In genomic region chr9:37408933-37409710, GRCh38 we compare ENCODE assay signal across 8 cellular contexts. TPM values are rescaled to one million over a fixed set of nuclear protein-coding genes. Genes with fewer than 3 reads are reported as not detected.
DNase-seq lines count a peak whose midpoint lies in the region; ATAC-seq and TF ChIP-seq lines count a peak whose summit lies in the region.

No MANE protein-coding gene starts in this region.

- H3K9me3 Mint-ChIP-seq in activated naive CD4-positive, alpha-beta T cell treated with anti-CD3 and anti-CD28 coated beads, Interleukin-2, amount 10 ng/mL, durations not matched to agents 7 days and 5 days = no peaks in the 10 kb centered on the region
- no peaks in the 10 kb centered on the region for H3K9me3 Mint-ChIP-seq in stimulated activated effector memory CD8-positive, alpha-beta T cell treated with anti-CD3 and anti-CD28 coated beads, Interleukin-12 subunit alpha, Interleukin-12 subunit beta, amount 100 ng/mL, for 72 hours

- no peak overlapping the region for H3K4me3 Mint-ChIP-seq in activated naive CD4-positive, alpha-beta T cell treated with anti-CD3 and anti-CD28 coated beads, Interleukin-2, amount 10 ng/mL, durations not matched to agents 7 days and 5 days
- H3K4me3 Mint-ChIP-seq in stimulated activated effector memory CD8-positive, alpha-beta T cell treated with anti-CD3 and anti-CD28 coated beads, Interleukin-12 subunit alpha, Interleukin-12 subunit beta, amount 100 ng/mL, for 72 hours = peak overlapping the region; percentile 34

- ATAC-seq in GM21526 (IDR thresholded peaks at IDR 0.05; ENCODE audit: low FRiP score, unreplicated experiment) = peak; percentile 89
- peak; percentile 94 for ATAC-seq in stimulated activated effector memory CD8-positive, alpha-beta T cell treated with anti-CD3 and anti-CD28 coated beads, Interleukin-12 subunit alpha, Interleukin-12 subunit beta, amount 100 ng/mL, for 72 hours

- H3K4me1 Mint-ChIP-seq in activated naive CD4-positive, alpha-beta T cell treated with anti-CD3 and anti-CD28 coated beads, Interleukin-2, amount 10 ng/mL, durations not matched to agents 7 days and 5 days = peaks cover 7% of the 10 kb centered on the region
- H3K4me1 Mint-ChIP-seq in stimulated activated effector memory CD8-positive, alpha-beta T cell treated with anti-CD3 and anti-CD28 coated beads, Interleukin-12 subunit alpha, Interleukin-12 subunit beta, amount 100 ng/mL, for 72 hours = peaks cover 40% of the 10 kb centered on the region

- CTCF ChIA-PET in activated naive CD4-positive, alpha-beta T cell treated with anti-CD3 and anti-CD28 coated beads, Interleukin-2, amount 10 ng/mL, durations not matched to agents 7 days and 5 days (lab: Charles Lee) = interaction anchor here (0.7 kb wide), 1 partner anchor 182 kb away, joined by 3 read pairs; no protein-coding TSS in a partner anchor

- H3K9ac ChIP-seq in MM.1S (ENCODE audit: low read length) = no peak overlapping the region

- H3K4me1 ChIP-seq in DOHH2 (ENCODE audit: control insufficient read depth, low read length) = peaks cover 94% of the 10 kb centered on the region
- peaks cover 16% of the 10 kb centered on the region for H3K4me1 ChIP-seq in MM.1S (ENCODE audit: low read length)
- peaks cover 0 to 11% of the 10 kb centered on the region in 2 donors for H3K4me1 ChIP-seq in right atrium auricular region

- H3F3A ChIP-seq in DOHH2 (ENCODE audit: control insufficient read depth, insufficient read depth) = peaks cover 64% of the 10 kb centered on the region
- H3F3A ChIP-seq in MM.1S (ENCODE audit: insufficient read depth, low read length) = peaks cover 14% of the 10 kb centered on the region

- H3K27me3 Mint-ChIP-seq in activated naive CD4-positive, alpha-beta T cell treated with anti-CD3 and anti-CD28 coated beads, Interleukin-2, amount 10 ng/mL, durations not matched to agents 7 days and 5 days = peaks cover 8% of the 10 kb centered on the region

- H2AFZ ChIP-seq in MM.1S (ENCODE audit: low read length) = peak overlapping the region; percentile 31; the same call in 1 of the 2 replicates

- H3K9me3 ChIP-seq in DOHH2 (ENCODE audit: control insufficient read depth, insufficient read depth, low read length) = no peaks in the 10 kb centered on the region
- no peaks in the 10 kb centered on the region for H3K9me3 ChIP-seq in MM.1S (replicated peaks; ENCODE audit: insufficient read depth, low read length)
- no peaks in the 10 kb centered on the region for H3K9me3 ChIP-seq in right atrium auricular region

- peak; percentile 99 for DNase-seq in MM.1S
- peak; percentile 26 for DNase-seq in activated naive CD4-positive, alpha-beta T cell treated with anti-CD3 and anti-CD28 coated beads, Interleukin-2, amount 10 ng/mL, durations not matched to agents 7 days and 5 days
- DNase-seq in stimulated activated effector memory CD8-positive, alpha-beta T cell treated with anti-CD3 and anti-CD28 coated beads, Interleukin-12 subunit alpha, Interleukin-12 subunit beta, amount 100 ng/mL, for 72 hours (ENCODE audit: low spot score in 2 of 2) = peak; percentile 57 to 90
- no peak for DNase-seq in right atrium auricular region (ENCODE audit: low spot score)
- no peak for DNase-seq in NCI-H510A treated with DMSO at 0.1 percent for 48 hours (lab: John Stamatoyannopoulos, UW)
- no peak for DNase-seq in SW480 (ENCODE audit: low spot score)

- H3K36me3 ChIP-seq in DOHH2 (ENCODE audit: control insufficient read depth, low read length) = peaks cover 58% of the 10 kb centered on the region
- no peaks in the 10 kb centered on the region for H3K36me3 ChIP-seq in MM.1S (replicated peaks; ENCODE audit: insufficient read depth, low read length)
- no peaks in the 10 kb centered on the region for H3K36me3 ChIP-seq in right atrium auricular region

- peak overlapping the region; percentile 78 for H3K4me3 ChIP-seq in DOHH2 (ENCODE audit: low read length)
- H3K4me3 ChIP-seq in MM.1S (ENCODE audit: low read length) = no peak overlapping the region
- H3K4me3 ChIP-seq in right atrium auricular region = no peak overlapping the region

- TF ChIP-seq CTCF in DOHH2 (IDR thresholded peaks at IDR 0.05; ENCODE audit: low read depth, low read length, poor library complexity, severe bottlenecking) = no peak
- TF ChIP-seq CTCF in MM.1S (IDR thresholded peaks at IDR 0.05; ENCODE audit: low read length) = peak; percentile 16; the same call in 1 of the 2 replicates
- no peak for TF ChIP-seq CTCF in right atrium auricular region (IDR thresholded peaks at IDR 0.05)

- no peaks in the 10 kb centered on the region for H3K36me3 Mint-ChIP-seq in activated naive CD4-positive, alpha-beta T cell treated with anti-CD3 and anti-CD28 coated beads, Interleukin-2, amount 10 ng/mL, durations not matched to agents 7 days and 5 days
- peaks cover 6% of the 10 kb centered on the region for H3K36me3 Mint-ChIP-seq in stimulated activated effector memory CD8-positive, alpha-beta T cell treated with anti-CD3 and anti-CD28 coated beads, Interleukin-12 subunit alpha, Interleukin-12 subunit beta, amount 100 ng/mL, for 72 hours

- H3K79me2 ChIP-seq in DOHH2 (ENCODE audit: control insufficient read depth, low read length) (peaks cover 60% of the 10 kb centered on the region), MM.1S (ENCODE audit: low read length) (no peaks in the 10 kb centered on the region)

- peak overlapping the region; percentile 93 for H3K4me2 ChIP-seq in DOHH2 (ENCODE audit: low read length)
- peak overlapping the region; percentile 44 for H3K4me2 ChIP-seq in MM.1S (ENCODE audit: low read depth, low read length)

- no peaks in the 10 kb centered on the region for H3K27me3 ChIP-seq in DOHH2 (ENCODE audit: control insufficient read depth, low read length)
- H3K27me3 ChIP-seq in MM.1S (replicated peaks; ENCODE audit: insufficient read depth, low read length) = peaks cover 38% of the 10 kb centered on the region
- no peaks in the 10 kb centered on the region for H3K27me3 ChIP-seq in right atrium auricular region

- H3K9me2 ChIP-seq in DOHH2 (replicated peaks; ENCODE audit: control insufficient read depth, low read length) = no peaks in the 10 kb centered on the region
- H3K9me2 ChIP-seq in MM.1S (replicated peaks; ENCODE audit: insufficient read depth, low read length) = no peaks in the 10 kb centered on the region

- peak overlapping the region; percentile 93 for H3K27ac ChIP-seq in DOHH2 (ENCODE audit: low read depth, low read length)
- H3K27ac ChIP-seq in MM.1S (ENCODE audit: low read length) = peak overlapping the region; percentile 53; the same call in 1 of the 2 replicates
- H3K27ac ChIP-seq in right atrium auricular region = no peak overlapping the region

- H3K27ac Mint-ChIP-seq in activated naive CD4-positive, alpha-beta T cell treated with anti-CD3 and anti-CD28 coated beads, Interleukin-2, amount 10 ng/mL, durations not matched to agents 7 days and 5 days = no peak overlapping the region
- peak overlapping the region; percentile 85 for H3K27ac Mint-ChIP-seq in stimulated activated effector memory CD8-positive, alpha-beta T cell treated with anti-CD3 and anti-CD28 coated beads, Interleukin-12 subunit alpha, Interleukin-12 subunit beta, amount 100 ng/mL, for 72 hours

- H4K20me1 ChIP-seq in DOHH2 (ENCODE audit: control insufficient read depth, insufficient read depth, low read depth, low read length) = no peaks in the 10 kb centered on the region
- no peaks in the 10 kb centered on the region for H4K20me1 ChIP-seq in MM.1S (ENCODE audit: insufficient read depth, low read length)

RNA-seq across cellular contexts. Expression of gene GRHPR, which starts 13.4 kb away (rescaled TPM):
- total RNA-seq in right atrium auricular region = 100 to 1,000 TPM; 129 to 137 TPM

RNA-seq across cellular contexts. Expression of gene ZBTB5, which starts 56.1 kb away (rescaled TPM):
- total RNA-seq in right atrium auricular region = 1 to 10 TPM; 4.9 to 9.9 TPM

Comparison
In these comparisons a context has a peak if more than half of its experiments do, and no peak if none do; other contexts are left out.
1. H3K27ac ChIP-seq: peak in DOHH2 (single experiment) and MM.1S (single experiment); none in right atrium auricular region (0 of 2).
2. DNase-seq: peak in MM.1S (single experiment), activated naive CD4-positive, alpha-beta T cell treated with anti-CD3 and anti-CD28 coated beads, Interleukin-2, amount 10 ng/mL, durations not matched to agents 7 days and 5 days (single experiment) and stimulated activated effector memory CD8-positive, alpha-beta T cell treated with anti-CD3 and anti-CD28 coated beads, Interleukin-12 subunit alpha, Interleukin-12 subunit beta, amount 100 ng/mL, for 72 hours (2 of 2); none in right atrium auricular region (single experiment), NCI-H510A treated with DMSO at 0.1 percent for 48 hours (single experiment) and SW480 (single experiment).